Comparison of ENCODE assay signal across 27 cellular contexts in the genomic region with DNA sequence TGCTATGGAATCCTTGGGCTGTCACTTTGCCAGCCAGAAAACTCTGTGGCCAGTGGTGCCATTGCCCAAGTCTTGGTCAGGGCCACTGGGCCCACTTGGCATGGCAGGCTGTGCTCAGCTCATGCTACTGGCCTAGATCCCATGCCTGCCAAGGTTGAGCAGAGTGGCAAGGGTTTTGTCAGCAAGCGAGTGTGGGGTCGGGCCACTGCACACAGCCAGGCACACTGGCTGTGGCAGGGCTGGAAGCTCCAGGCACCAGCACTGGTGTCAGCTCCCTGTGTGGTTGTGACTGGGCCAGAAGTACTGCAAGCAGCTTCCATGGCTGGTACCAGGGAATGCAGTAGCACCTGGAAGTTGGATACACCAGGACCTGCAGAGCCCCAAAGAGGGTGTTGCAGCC.
"Had no signal": no experiment of that assay in that cellular context is flagged by ENCODE, and none has a peak within 500 bp of the region (broad histone marks: within the 10 kb centered on the region; RNA-seq: fewer than 3 reads in every experiment).

No MANE protein-coding gene starts in this region.

- H3K4me3 ChIP-seq: coronary artery, esophagus muscularis mucosa, gastroesophageal sphincter, heart left ventricle, hepatocyte, left lung, neural progenitor cell, psoas muscle, stomach, thyroid gland had no signal

- H3K4me1 ChIP-seq: esophagus muscularis mucosa, foreskin keratinocyte, gastroesophageal sphincter, heart left ventricle, left lung, neural progenitor cell, psoas muscle, stomach, thyroid gland had no signal

- H3K9me3 ChIP-seq: esophagus muscularis mucosa, gastroesophageal sphincter, thyroid gland had no signal

- DNase-seq: dermis blood vessel endothelial cell; effector memory CD4-positive, alpha-beta T cell; foreskin keratinocyte; heart left ventricle; left cardiac atrium; mesendoderm; midbrain; naive thymus-derived CD4-positive, alpha-beta T cell; nucleus accumbens; psoas muscle; right cardiac atrium; small intestine; stimulated activated CD4-positive, alpha-beta T cell treated with anti-CD3 and anti-CD28 coated beads, Interleukin-15, amount 100 ng/mL, for 24 hours; stimulated activated CD4-positive, alpha-beta T cell treated with anti-CD3 and anti-CD28 coated beads, Interleukin-2, amount 100 ng/mL, for 48 hours; stimulated activated naive B cell treated with anti-CD40 and anti-IgM and Interleukin-4, amounts not matched to agents 10 μg/mL and 1 μg/mL and 100 μg/mL, for 72 hours; stomach; thyroid gland; trophoblast cell had no signal

- H3K27ac ChIP-seq: coronary artery, esophagus muscularis mucosa, foreskin keratinocyte, gastroesophageal sphincter, heart left ventricle, hepatocyte, left lung, neural progenitor cell, psoas muscle, stomach, thyroid gland had no signal

- H3K36me3 Mint-ChIP-seq: naive thymus-derived CD4-positive, alpha-beta T cell; neural progenitor cell; stimulated activated naive B cell treated with anti-CD40 and anti-IgM and Interleukin-4, amounts not matched to agents 10 μg/mL and 1 μg/mL and 100 μg/mL, for 72 hours had no signal

- H3K27me3 Mint-ChIP-seq: naive thymus-derived CD4-positive, alpha-beta T cell; stimulated activated naive B cell treated with anti-CD40 and anti-IgM and Interleukin-4, amounts not matched to agents 10 μg/mL and 1 μg/mL and 100 μg/mL, for 72 hours had no signal

- H3K4me3 Mint-ChIP-seq: naive thymus-derived CD4-positive, alpha-beta T cell; nephron; neural progenitor cell; stimulated activated naive B cell treated with anti-CD40 and anti-IgM and Interleukin-4, amounts not matched to agents 10 μg/mL and 1 μg/mL and 100 μg/mL, for 72 hours had no signal

- H3K27ac Mint-ChIP-seq: naive thymus-derived CD4-positive, alpha-beta T cell; nephron; neural progenitor cell; stimulated activated naive B cell treated with anti-CD40 and anti-IgM and Interleukin-4, amounts not matched to agents 10 μg/mL and 1 μg/mL and 100 μg/mL, for 72 hours had no signal

- H3K36me3 ChIP-seq: esophagus muscularis mucosa, gastroesophageal sphincter, heart left ventricle, left lung, neural progenitor cell, stomach, thyroid gland had no signal

- FAIRE-seq: endothelial cell of umbilical vein, small intestine, urothelium cell line had no signal

- H3K4me1 Mint-ChIP-seq: naive thymus-derived CD4-positive, alpha-beta T cell; nephron; neural progenitor cell; stimulated activated naive B cell treated with anti-CD40 and anti-IgM and Interleukin-4, amounts not matched to agents 10 μg/mL and 1 μg/mL and 100 μg/mL, for 72 hours had no signal

- H3K9ac ChIP-seq: neural progenitor cell had no signal

- H3K27me3 ChIP-seq: esophagus muscularis mucosa, foreskin keratinocyte, gastroesophageal sphincter, heart left ventricle, hepatocyte, left lung, neural progenitor cell, stomach, thyroid gland had no signal

- ATAC-seq: foreskin keratinocyte; gastroesophageal sphincter; heart left ventricle; left lung; naive thymus-derived CD4-positive, alpha-beta T cell; psoas muscle; right cardiac atrium had no signal
